Comparison of ENCODE assay signal across 7 cellular contexts in genomic region chr11:134069426-134069921, GRCh38. TPM values are rescaled to one million over a fixed set of nuclear protein-coding genes. Genes with fewer than 3 reads are reported as not detected.
DNase-seq lines count a peak whose midpoint lies in the region; ATAC-seq, FAIRE-seq and TF ChIP-seq lines count a peak whose summit lies in the region.

No MANE protein-coding gene starts in this region.

- TF ChIP-seq CTCF in GM23338 (conservative IDR thresholded peaks at IDR 0.05; ENCODE audit: low read depth in 2 of 2) (no peak), SK-N-SH (IDR thresholded peaks at IDR 0.05) (no peak), omental fat pad (IDR thresholded peaks at IDR 0.05) (no peak)

- no peaks in the 10 kb centered on the region for H3K9me3 ChIP-seq in SK-N-SH

- H3K27ac Mint-ChIP-seq in GM23338, result no peak overlapping the region

- no peak for FAIRE-seq in frontal cortex (lab: Jason Lieb, UNC)

- TF ChIP-seq EP300 in SK-N-SH (IDR thresholded peaks at IDR 0.05; ENCODE audit: borderline replicate concordance in 1 of 2, low read depth in 1 of 2, low read length in 1 of 2), result no peak

- H3K4me1 ChIP-seq in GM23338 (ENCODE audit: insufficient read depth), result peaks cover 18% of the 10 kb centered on the region; the same call in 1 of the 2 replicates
- peaks cover 0 to 13% of the 10 kb centered on the region in 2 experiments; a peak in 2 of 4 replicates for H3K4me1 ChIP-seq in SK-N-SH (ENCODE audit: control insufficient read depth in 1 of 2, insufficient read depth in 2 of 2, low read depth in 1 of 2, low read length in 1 of 2)

- peaks cover 37% of the 10 kb centered on the region for H3K4me1 Mint-ChIP-seq in GM23338

- H2AFZ ChIP-seq in GM23338 (peak overlapping the region; percentile 77), SK-N-SH (ENCODE audit: low read depth) (peak overlapping the region; percentile 86)

- peaks cover 13% of the 10 kb centered on the region; the same call in 1 of the 2 replicates for H3K27me3 ChIP-seq in GM23338 (ENCODE audit: insufficient read depth)
- peaks cover 12% of the 10 kb centered on the region; the same call in 1 of the 2 replicates for H3K27me3 ChIP-seq in SK-N-SH (ENCODE audit: insufficient read depth)

- no peaks in the 10 kb centered on the region for H3F3A ChIP-seq in GM23338 (replicated peaks; ENCODE audit: low read depth)
- H3F3A ChIP-seq in SK-N-SH (replicated peaks; ENCODE audit: insufficient read depth), result peaks cover 6% of the 10 kb centered on the region

- DNase-seq in GM23338 (ENCODE audit: low spot score), result peak; percentile 70
- peak; percentile 75 for DNase-seq in SK-N-SH
- DNase-seq in frontal cortex (ENCODE audit: low spot score in 2 of 2), result peak; percentile 59 to 72
- no peak for DNase-seq in omental fat pad (ENCODE audit: low spot score)
- no peak for DNase-seq in NCI-H2107 (lab: John Stamatoyannopoulos, UW)
- DNase-seq in stimulated activated CD8-positive, alpha-beta memory T cell treated with anti-CD3 and anti-CD28 coated beads, Interleukin-4, amount 100 ng/mL, for 48 hours, result no peak

- H3K27ac ChIP-seq in GM23338 (ENCODE audit: low read depth) (no peak overlapping the region), SK-N-SH (ENCODE audit: low read depth in 2 of 2, low read length in 1 of 2) (peak overlapping the region; percentile 31 to 90; a peak in 3 of 4 replicates)

- H3K27me3 Mint-ChIP-seq in GM23338 (ENCODE audit: insufficient read depth, low read depth, poor library complexity), result peaks cover 12% of the 10 kb centered on the region

- H3K36me3 ChIP-seq in GM23338 (ENCODE audit: insufficient read depth), result no peaks in the 10 kb centered on the region
- no peaks in the 10 kb centered on the region for H3K36me3 ChIP-seq in SK-N-SH (replicated peaks in 1 of 2; ENCODE audit: control insufficient read depth in 1 of 2, insufficient read depth in 2 of 2, low read length in 1 of 2)

- ATAC-seq in GM23338 (peak; percentile 81), omental fat pad (ENCODE audit: low FRiP score) (peak; percentile 49), GM21447 (IDR thresholded peaks at IDR 0.05; ENCODE audit: unreplicated experiment) (no peak)

- no peak for TF ChIP-seq RAD21 in SK-N-SH (IDR thresholded peaks at IDR 0.05; ENCODE audit: low read length)

- POLR2A ChIA-PET in SK-N-SH (lab: Yijun Ruan, JAX), result interaction anchor here (1.1 kb wide), 1 partner anchor 19 kb away, joined by 3 read pairs; no protein-coding TSS in a partner anchor

- H3K4me3 ChIP-seq in GM23338, result peak overlapping the region; percentile 87
- H3K4me3 ChIP-seq in SK-N-SH (ENCODE audit: low read depth in 2 of 2, low read length in 1 of 2), result peak overlapping the region; percentile 85 to 89

- H3K79me2 ChIP-seq in GM23338 (replicated peaks; ENCODE audit: insufficient read depth) (peaks cover 43% of the 10 kb centered on the region), SK-N-SH (ENCODE audit: insufficient read depth) (peaks cover 50% of the 10 kb centered on the region)

- CTCF ChIA-PET in SK-N-SH (lab: Yijun Ruan, JAX), result interaction anchor here (0.7 to 1.9 kb wide), 4 partner anchors 11 to 69 kb away, joined by 3 to 9 read pairs (median 3); no protein-coding TSS in a partner anchor

- H4K20me1 ChIP-seq in GM23338 (replicated peaks; ENCODE audit: insufficient read depth) (peaks cover 7% of the 10 kb centered on the region; the same call in 1 of the 2 replicates), SK-N-SH (ENCODE audit: insufficient read depth) (peaks cover 3% of the 10 kb centered on the region; the same call in 1 of the 2 replicates)

- H3K4me3 Mint-ChIP-seq in GM23338, result peak overlapping the region; percentile 74

- H3K9me2 ChIP-seq in GM23338 (ENCODE audit: insufficient read depth), result no peaks in the 10 kb centered on the region
- no peaks in the 10 kb centered on the region for H3K9me2 ChIP-seq in SK-N-SH

- H3K9ac ChIP-seq in SK-N-SH, result peak overlapping the region; percentile 83

- H3K9me3 Mint-ChIP-seq in GM23338, result no peaks in the 10 kb centered on the region; the same call in 2 of the 3 replicates

- peak overlapping the region; percentile 79 for H3K4me2 ChIP-seq in GM23338
- peak overlapping the region; percentile 91 for H3K4me2 ChIP-seq in SK-N-SH

- H3K36me3 Mint-ChIP-seq in GM23338 (ENCODE audit: low read depth), result no peaks in the 10 kb centered on the region

- WGBS in SK-N-SH (ENCODE audit: low lambda C conversion rate), result 8% methylated on average over 2 of the region's 36 CpGs

TF ChIP-seq in GM23338, 12 proteins besides CTCF, POLR2A, EP300 and RAD21 (continues in another document):
- TF ChIP-seq ZNF114 (CRISPR knock-in tag; IDR thresholded peaks at IDR 0.05) (no peak), JUNB (IDR thresholded peaks at IDR 0.05; ENCODE audit: unreplicated experiment) (no peak), POLR2AphosphoS5 (IDR thresholded peaks at IDR 0.05; ENCODE audit: low read depth) (no peak), CREB1 (CRISPR knock-in tag; IDR thresholded peaks at IDR 0.05; ENCODE audit: low read depth) (no peak), EZH2phosphoT487 (IDR thresholded peaks at IDR 0.05; ENCODE audit: unreplicated experiment) (no peak), NANOG (IDR thresholded peaks at IDR 0.05; ENCODE audit: borderline replicate concordance) (no peak)
- TF ChIP-seq, protein P1, sequence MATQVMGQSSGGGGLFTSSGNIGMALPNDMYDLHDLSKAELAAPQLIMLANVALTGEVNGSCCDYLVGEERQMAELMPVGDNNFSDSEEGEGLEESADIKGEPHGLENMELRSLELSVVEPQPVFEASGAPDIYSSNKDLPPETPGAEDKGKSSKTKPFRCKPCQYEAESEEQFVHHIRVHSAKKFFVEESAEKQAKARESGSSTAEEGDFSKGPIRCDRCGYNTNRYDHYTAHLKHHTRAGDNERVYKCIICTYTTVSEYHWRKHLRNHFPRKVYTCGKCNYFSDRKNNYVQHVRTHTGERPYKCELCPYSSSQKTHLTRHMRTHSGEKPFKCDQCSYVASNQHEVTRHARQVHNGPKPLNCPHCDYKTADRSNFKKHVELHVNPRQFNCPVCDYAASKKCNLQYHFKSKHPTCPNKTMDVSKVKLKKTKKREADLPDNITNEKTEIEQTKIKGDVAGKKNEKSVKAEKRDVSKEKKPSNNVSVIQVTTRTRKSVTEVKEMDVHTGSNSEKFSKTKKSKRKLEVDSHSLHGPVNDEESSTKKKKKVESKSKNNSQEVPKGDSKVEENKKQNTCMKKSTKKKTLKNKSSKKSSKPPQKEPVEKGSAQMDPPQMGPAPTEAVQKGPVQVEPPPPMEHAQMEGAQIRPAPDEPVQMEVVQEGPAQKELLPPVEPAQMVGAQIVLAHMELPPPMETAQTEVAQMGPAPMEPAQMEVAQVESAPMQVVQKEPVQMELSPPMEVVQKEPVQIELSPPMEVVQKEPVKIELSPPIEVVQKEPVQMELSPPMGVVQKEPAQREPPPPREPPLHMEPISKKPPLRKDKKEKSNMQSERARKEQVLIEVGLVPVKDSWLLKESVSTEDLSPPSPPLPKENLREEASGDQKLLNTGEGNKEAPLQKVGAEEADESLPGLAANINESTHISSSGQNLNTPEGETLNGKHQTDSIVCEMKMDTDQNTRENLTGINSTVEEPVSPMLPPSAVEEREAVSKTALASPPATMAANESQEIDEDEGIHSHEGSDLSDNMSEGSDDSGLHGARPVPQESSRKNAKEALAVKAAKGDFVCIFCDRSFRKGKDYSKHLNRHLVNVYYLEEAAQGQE (IDR thresholded peaks at IDR 0.05; ENCODE audit: unreplicated experiment), result no peak

TF ChIP-seq in SK-N-SH, 30 proteins besides CTCF, POLR2A, EP300 and RAD21:
- no peak for TF ChIP-seq CHD2 (IDR thresholded peaks at IDR 0.05; ENCODE audit: low read length, partially characterized antibody)
- no peak for TF ChIP-seq FOXM1 (IDR thresholded peaks at IDR 0.05; ENCODE audit: low read depth)
- TF ChIP-seq NRF1 (IDR thresholded peaks at IDR 0.05; ENCODE audit: low read depth, low read length), result 0 out of 2 replicates have a peak, but pooled peaks have one; percentile 11
- no peak for TF ChIP-seq POLR2AphosphoS5 (IDR thresholded peaks at IDR 0.05; ENCODE audit: low read depth, low read length)

RNA-seq across cellular contexts. Expression of gene JAM3, which starts 0.6 kb away (rescaled TPM):
- total RNA-seq in GM23338 (2014; rRNA removed; shearing (Covaris generic)), result 41.5 and 44.8 TPM in 2 replicates
- polyA plus RNA-seq in GM23338 (2016; fragmentation: Nextera tagmentation; extraction: Ambion mirVana) (13.1 and 14.1 TPM in 2 replicates), SK-N-SH (2012; rRNA removed) (34.5 and 56.8 TPM in 2 replicates)
- polyA plus RNA-seq in SK-N-SH (2012; cell fraction: cytosol; rRNA removed), result 36.2 and 42.6 TPM in 2 replicates
- polyA plus RNA-seq in SK-N-SH (2012; cell fraction: nucleus; rRNA removed), result 39.1 and 46.6 TPM in 2 replicates
- total RNA-seq in frontal cortex (39.5 TPM), omental fat pad (10 to 100 TPM; 17.2 to 33.1 (median 20.0) TPM)

Comparison
In these comparisons a context has a peak if more than half of its experiments do, and no peak if none do; other contexts are left out.
1. DNase-seq: peak in GM23338 (single experiment), SK-N-SH (single experiment) and frontal cortex (2 of 2); none in omental fat pad (single experiment), NCI-H2107 (single experiment) and stimulated activated CD8-positive, alpha-beta memory T cell treated with anti-CD3 and anti-CD28 coated beads, Interleukin-4, amount 100 ng/mL, for 48 hours (single experiment).